Comparison of ENCODE assay signal across 8 cellular contexts in genomic region chr17:74907012-74907411, GRCh38. TPM values are rescaled to one million over a fixed set of nuclear protein-coding genes. Genes with fewer than 3 reads are reported as not detected.
"Had no signal": no experiment of that assay in that cellular context is flagged by ENCODE, and none has a peak within 500 bp of the region (broad histone marks: within the 10 kb centered on the region; RNA-seq: fewer than 3 reads in every experiment).

No MANE protein-coding gene starts in this region.

- DNase-seq: H7, KBM-7 had no signal

- ATAC-seq: GM23338 had no signal

- H3K4me1 ChIP-seq: HAP-1 had no signal

- H3K36me3 ChIP-seq: HAP-1 had no signal

- H3K4me2 ChIP-seq: GM23338 had no signal

- H2AFZ ChIP-seq: GM23338 had no signal

- H3K4me3 ChIP-seq: GM23338, HAP-1 had no signal

- FAIRE-seq: HTR-8/SVneo had no signal

- H3K9me3 ChIP-seq: HAP-1 had no signal

RNA-seq across cellular contexts. Expression of gene FADS6, which starts 13.6 kb away (rescaled TPM):
- total RNA-seq: H4, H7, HT-29 had no signal
- polyA plus RNA-seq: IgD-negative memory B cell had no signal

RNA-seq across cellular contexts. Expression of gene USH1G, which starts 16.0 kb away (rescaled TPM):
- total RNA-seq: HT-29 had no signal
- polyA plus RNA-seq: IgD-negative memory B cell had no signal

RNA-seq across cellular contexts. Expression of gene OTOP2, which starts 17.1 kb away (rescaled TPM):
- total RNA-seq: GM23338, H4, H7, HT-29 had no signal
- polyA plus RNA-seq: GM23338, IgD-negative memory B cell had no signal

RNA-seq across cellular contexts. Expression of gene OTOP3, which starts 28.7 kb away (rescaled TPM):
- total RNA-seq: GM23338, H4, H7, HT-29 had no signal
- polyA plus RNA-seq: GM23338, IgD-negative memory B cell had no signal
